In the genomic region with DNA sequence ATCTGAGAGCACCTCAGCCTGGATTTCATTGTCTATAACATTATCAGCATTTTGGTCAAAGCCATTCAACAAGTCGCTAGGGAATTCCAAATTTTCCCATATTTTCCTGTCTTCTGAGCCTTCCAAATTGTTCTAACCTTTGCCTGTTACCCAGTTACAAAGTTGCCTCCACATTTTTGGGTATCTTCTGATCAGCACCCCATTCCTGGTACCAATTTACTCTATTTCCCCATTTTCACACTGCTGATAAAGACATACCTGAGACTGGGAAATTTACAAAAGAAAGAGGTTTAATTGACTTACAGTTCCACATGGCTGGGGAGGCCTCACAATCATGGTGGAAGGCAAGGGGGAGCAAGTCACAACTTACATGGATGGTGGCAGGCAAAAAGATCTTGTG, we compare ENCODE assay signal across 4 cellular contexts. TPM values are rescaled to one million over a fixed set of nuclear protein-coding genes. Genes with fewer than 3 reads are reported as not detected.
"Had no signal": no experiment of that assay in that cellular context is flagged by ENCODE, and none has a peak within 500 bp of the region (broad histone marks: within the 10 kb centered on the region; RNA-seq: fewer than 3 reads in every experiment).

No MANE protein-coding gene starts in this region.

RNA-seq across cellular contexts. Expression of a gene that starts 27.0 kb away (rescaled TPM):
- total RNA-seq: HT-29, HT1080, IMR-90 had no signal
- polyA plus RNA-seq: IgD-negative memory B cell, IMR-90 had no signal

RNA-seq across cellular contexts. Expression of a gene that starts 41.0 kb away (rescaled TPM):
- total RNA-seq: HT-29, HT1080, IMR-90 had no signal
- polyA plus RNA-seq: IgD-negative memory B cell, IMR-90 had no signal
